In the genomic region with DNA sequence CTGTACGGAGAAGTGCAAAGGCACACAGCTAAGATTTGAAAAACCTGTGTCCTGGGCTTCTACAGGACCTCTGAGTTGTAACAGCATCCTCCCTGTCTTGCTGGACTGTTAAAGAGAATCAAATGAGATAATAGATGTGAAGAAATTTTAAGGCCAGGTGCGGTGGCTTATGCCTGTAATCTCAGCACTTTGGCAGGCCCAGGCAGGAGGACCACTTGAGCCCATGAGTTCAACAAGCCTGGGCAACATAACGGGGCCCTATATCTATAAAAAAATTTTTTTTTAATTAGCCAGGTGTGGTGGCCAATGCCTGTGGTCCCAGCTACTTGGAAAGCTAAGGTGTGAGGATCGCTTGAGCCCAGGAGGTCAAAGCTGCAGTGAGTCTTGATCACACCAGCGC, we compare ENCODE assay signal across 20 cellular contexts. TPM values are rescaled to one million over a fixed set of nuclear protein-coding genes. Genes with fewer than 3 reads are reported as not detected.
DNase-seq lines count a peak whose midpoint lies in the region; ATAC-seq, FAIRE-seq and TF ChIP-seq lines count a peak whose summit lies in the region.
"Had no signal": no experiment of that assay in that cellular context is flagged by ENCODE, and none has a peak within 500 bp of the region (broad histone marks: within the 10 kb centered on the region; RNA-seq: fewer than 3 reads in every experiment).

No MANE protein-coding gene starts in this region.

- peaks cover 8% of the 10 kb centered on the region for H4K20me1 ChIP-seq in BLaER1
- H4K20me1 ChIP-seq in H1 (replicated peaks in 1 of 2; ENCODE audit: control insufficient read depth in 1 of 2, insufficient read depth in 2 of 2, low read length in 2 of 2) = no peaks in the 10 kb centered on the region

- H3K36me3 ChIP-seq in BLaER1 = peaks cover under 1% of the 10 kb centered on the region; the same call in 1 of the 2 replicates
- H3K36me3 ChIP-seq in H1 (ENCODE audit: control insufficient read depth in 2 of 4, insufficient read depth in 4 of 4, low read length in 3 of 4) = no peaks in the 10 kb centered on the region
- H3K36me3 ChIP-seq: HAP-1 had no signal

- peak; percentile 4 for DNase-seq in DMS79 treated with DMSO at 0.1 percent for 48 hours (lab: John Stamatoyannopoulos, UW)
- DNase-seq in DMS79 (lab: John Stamatoyannopoulos, UW) = no peak
- DNase-seq in H1 (ENCODE audit: low read depth in 1 of 2, low spot score in 2 of 2) = no peak
- DNase-seq in neural crest cell (ENCODE audit: low read depth, low spot score) = no peak
- DNase-seq in dorsolateral prefrontal cortex = no peak
- no peak for DNase-seq in stimulated activated naive CD8-positive, alpha-beta T cell treated with anti-CD3 and anti-CD28 coated beads, Interleukin-15, Interleukin-2, amounts not matched to agents 100 U/mL and 50 U/mL, for 24 hours
- DNase-seq: AML-193; C1 segment of cervical spinal cord; Calu3; CD4-positive, alpha-beta T cell; DMS 273 treated with DMSO at 0.1 percent for 48 hours; EL; GOT3; IMR-90 had no signal

- no peak for TF ChIP-seq RAD21 in H1 (IDR thresholded peaks at IDR 0.05 in 1 of 2, conservative IDR thresholded peaks at IDR 0.05 in 1 of 2; ENCODE audit: low read depth in 2 of 2, low read length in 2 of 2)

- no peak overlapping the region for H4K5ac ChIP-seq in H1 (ENCODE audit: insufficient read length, low read depth, low read length)

- H3K9ac ChIP-seq in BLaER1 = no peak overlapping the region
- no peak overlapping the region for H3K9ac ChIP-seq in H1 (replicated peaks in 1 of 4; ENCODE audit: extremely low read depth in 1 of 4, low read depth in 3 of 4, low read length in 3 of 4)

- no peak overlapping the region for H2BK5ac ChIP-seq in H1 (ENCODE audit: low read depth, low read length)

- peaks cover 2% of the 10 kb centered on the region for H3K36me3 Mint-ChIP-seq in neural crest cell (ENCODE audit: low read depth)

- TF ChIP-seq EP300 in H1 (IDR thresholded peaks at IDR 0.05; ENCODE audit: borderline replicate concordance in 1 of 2, low read depth in 2 of 2, low read length in 2 of 2) = no peak

- no peak overlapping the region for H3K18ac ChIP-seq in H1 (ENCODE audit: extremely low read depth, low read length)

- H3K23me2 ChIP-seq in H1 (ENCODE audit: low read depth, low read length) = peaks cover 14% of the 10 kb centered on the region

- H4K8ac ChIP-seq in H1 (ENCODE audit: extremely low read depth, insufficient read depth, low read length) = no peak overlapping the region

- peaks cover 0 to 6% of the 10 kb centered on the region in 2 experiments; a peak in 2 of 4 replicates for H3K79me2 ChIP-seq in H1 (ENCODE audit: control insufficient read depth in 1 of 2, insufficient read depth in 2 of 2, low read length in 2 of 2)

- no peaks in the 10 kb centered on the region for H3K27me3 ChIP-seq in BLaER1
- peaks cover 0 to 8% (median 5%) of the 10 kb centered on the region in 4 experiments; a peak in 5 of 7 replicates for H3K27me3 ChIP-seq in H1 (replicated peaks in 1 of 4; ENCODE audit: control insufficient read depth in 3 of 4, extremely low read depth in 1 of 4, insufficient read depth in 3 of 4, low read length in 3 of 4)
- no peaks in the 10 kb centered on the region for H3K27me3 ChIP-seq in dorsolateral prefrontal cortex

- H3K4me3 ChIP-seq in BLaER1 (no peak overlapping the region), H1 (ENCODE audit: extremely low read depth in 1 of 4, insufficient read depth in 2 of 4, low read depth in 3 of 4, low read length in 4 of 4) (no peak overlapping the region), dorsolateral prefrontal cortex (no peak overlapping the region)
- H3K4me3 ChIP-seq: HAP-1 had no signal

- H2BK12ac ChIP-seq in H1 (ENCODE audit: low read depth, low read length) = 0 out of 2 replicates have a peak overlapping the region, but pooled peaks have one; percentile 17

- no peak overlapping the region for H2AK5ac ChIP-seq in H1 (ENCODE audit: low read depth, low read length)

- H3K27me3 Mint-ChIP-seq in neural crest cell (ENCODE audit: low read depth) = no peaks in the 10 kb centered on the region
- H3K27me3 Mint-ChIP-seq: CD4-positive, alpha-beta T cell had no signal

- H3K9me3 Mint-ChIP-seq in neural crest cell = no peaks in the 10 kb centered on the region
- H3K9me3 Mint-ChIP-seq: CD4-positive, alpha-beta T cell had no signal

- ATAC-seq in stimulated activated naive CD8-positive, alpha-beta T cell treated with anti-CD3 and anti-CD28 coated beads, Interleukin-15, Interleukin-2, amounts not matched to agents 100 U/mL and 50 U/mL, for 24 hours = no peak

- H2AFZ ChIP-seq in H1 (ENCODE audit: low read length) = no peak overlapping the region

- no peak overlapping the region for H3K14ac ChIP-seq in H1 (ENCODE audit: insufficient read length)

- no peak overlapping the region for H3K56ac ChIP-seq in H1 (replicated peaks; ENCODE audit: insufficient read length, low read depth, low read length)

- no peak overlapping the region for H2BK20ac ChIP-seq in H1 (ENCODE audit: low read length)

- H3K27ac Mint-ChIP-seq in neural crest cell (ENCODE audit: unreplicated experiment) = no peak overlapping the region

- intact Hi-C loops in dorsolateral prefrontal cortex (cut with DNase I) = loop anchor here in 1 of 2 donors (10.0 kb wide), 1 partner anchor 258 kb away; no protein-coding TSS in a partner anchor

- H3K79me1 ChIP-seq in H1 (ENCODE audit: low read depth, low read length) = no peaks in the 10 kb centered on the region

- no peak overlapping the region for H2BK15ac ChIP-seq in H1 (ENCODE audit: low read length)

- H2BK120ac ChIP-seq in H1 (replicated peaks; ENCODE audit: low read depth, low read length) = no peak overlapping the region

- H3K9me3 ChIP-seq in BLaER1 = no peaks in the 10 kb centered on the region
- no peaks in the 10 kb centered on the region for H3K9me3 ChIP-seq in H1 (ENCODE audit: insufficient read depth in 2 of 2, low read depth in 1 of 2, low read length in 1 of 2)
- H3K9me3 ChIP-seq: HAP-1 had no signal

- peaks cover 18% of the 10 kb centered on the region for H3K4me1 Mint-ChIP-seq in neural crest cell

- no peak for FAIRE-seq in H1 (lab: Jason Lieb, UNC)
- FAIRE-seq: G401.6, GM12892, GM19239 had no signal

- H3K4me1 ChIP-seq in BLaER1 = peaks cover 43% of the 10 kb centered on the region
- peaks cover under 1 to 6% (median 3%) of the 10 kb centered on the region in 4 experiments; a peak in 4 of 7 replicates for H3K4me1 ChIP-seq in H1 (replicated peaks in 1 of 4; ENCODE audit: control insufficient read depth in 3 of 4, insufficient read depth in 4 of 4, low read length in 3 of 4)

- H3K4me2 ChIP-seq in BLaER1 (peak overlapping the region; percentile 72), H1 (ENCODE audit: insufficient read depth in 1 of 2, low read depth in 2 of 2, low read length in 2 of 2) (no peak overlapping the region)

- no peak overlapping the region for H4K91ac ChIP-seq in H1 (replicated peaks; ENCODE audit: insufficient read length, low read length)

- CTCF ChIA-PET in H1 (lab: Charles Lee; ENCODE audit: partially characterized antibody) = interaction anchor here (0.6 to 1.9 kb wide), 7 partner anchors 9 to 353 kb away, joined by 3 to 6 read pairs (median 4); no protein-coding TSS in a partner anchor

- no peak overlapping the region for H3K23ac ChIP-seq in H1 (ENCODE audit: insufficient read length)

- POLR2A ChIA-PET in H1 (lab: Charles Lee; ENCODE audit: partially characterized antibody) = interaction anchor here (1.3 kb wide), 1 partner anchor 225 kb away, joined by 5 read pairs; the partner anchor contains the start of gene PRTFDC1

- peak overlapping the region; percentile 67 for H3K4me3 Mint-ChIP-seq in neural crest cell
- H3K4me3 Mint-ChIP-seq: CD4-positive, alpha-beta T cell had no signal

- TF ChIP-seq POLR2A in H1 (IDR thresholded peaks at IDR 0.05; ENCODE audit: control extremely low read depth in 1 of 2, low read depth in 2 of 2, low read length in 2 of 2) = no peak

- no peak overlapping the region for H3K4ac ChIP-seq in H1 (replicated peaks; ENCODE audit: insufficient read length, low read depth, low read length)

- TF ChIP-seq CTCF in H1 (IDR thresholded peaks at IDR 0.05; ENCODE audit: control extremely low read depth in 1 of 3, insufficient read depth in 1 of 3, low read depth in 1 of 3, low read length in 3 of 3) = no peak
- no peak for TF ChIP-seq CTCF in neural crest cell (conservative IDR thresholded peaks at IDR 0.05)
- TF ChIP-seq CTCF in dorsolateral prefrontal cortex (IDR thresholded peaks at IDR 0.05 in 54 of 56, conservative IDR thresholded peaks at IDR 0.05 in 2 of 56; ENCODE audit: low read depth in 1 of 56, partially characterized antibody in 56 of 56) = no peak

- 94% methylated on average over 5 of the region's 5 CpGs; no CpG with 5 or more reads in 1 of the 2 experiments for WGBS in H1 (ENCODE audit: extremely low coverage in 1 of 2, insufficient coverage in 1 of 2, insufficient read length in 1 of 2, insufficient replicate concordance in 2 of 2, low coverage in 1 of 2, low lambda C conversion rate in 2 of 2, missing lambda C conversion rate in 1 of 2), 2 experiments

- no peak overlapping the region for H3K27ac ChIP-seq in BLaER1
- H3K27ac ChIP-seq in H1 (ENCODE audit: low read depth, low read length) = no peak overlapping the region
- peak overlapping the region in 7 of 59 donors; percentile 94 to 100 (median 99) for H3K27ac ChIP-seq in dorsolateral prefrontal cortex
- H3K27ac ChIP-seq: 22Rv1 had no signal

TF ChIP-seq in H1, 55 proteins besides CTCF, POLR2A, EP300 and RAD21 (continues in another document):
- TF ChIP-seq POU5F1 (IDR thresholded peaks at IDR 0.05; ENCODE audit: low read depth, low read length) = no peak
- no peak for TF ChIP-seq CBX5 (IDR thresholded peaks at IDR 0.05; ENCODE audit: low read depth, low read length)
- no peak for TF ChIP-seq TBP (IDR thresholded peaks at IDR 0.05; ENCODE audit: low read depth, low read length)
- no peak for TF ChIP-seq TCF12 (IDR thresholded peaks at IDR 0.05; ENCODE audit: low read depth, low read length)
- TF ChIP-seq HDAC2 (IDR thresholded peaks at IDR 0.05; ENCODE audit: borderline replicate concordance in 1 of 2, low read depth in 2 of 2, low read length in 2 of 2) = no peak
- no peak for TF ChIP-seq TAF1 (IDR thresholded peaks at IDR 0.05; ENCODE audit: low read depth, low read length)
- no peak for TF ChIP-seq CEBPB (IDR thresholded peaks at IDR 0.05; ENCODE audit: low read depth, low read length)
- TF ChIP-seq KDM1A (IDR thresholded peaks at IDR 0.05; ENCODE audit: borderline replicate concordance, low read length) = no peak
- no peak for TF ChIP-seq CHD2 (IDR thresholded peaks at IDR 0.05; ENCODE audit: low read length)

RNA-seq across cellular contexts. Expression of gene ARHGAP21, which starts 2.9 kb away (rescaled TPM):
- 34.9 and 35.3 TPM in 2 replicates for total RNA-seq in H1 (2021; fragmentation: NEBNext Ultra II Directional; extraction: Animal tissue kit (Norgen Biotek cat#: 25700))
- polyA plus RNA-seq in H1 (2011; rRNA removed) = 10.7 and 14.4 TPM in 2 replicates
- 18.5 TPM for polyA plus RNA-seq in H1 (2011; cell fraction: cytosol; rRNA removed)
- polyA plus RNA-seq in H1 (2011; cell fraction: nucleus; rRNA removed) = 35.1 TPM
- polyA plus RNA-seq in H1 (2012, experiment 1 of 2) = 17.9 to 27.4 TPM (median 20.9 TPM) in 4 replicates
- polyA plus RNA-seq in H1 (2012, experiment 2 of 2) = 0.83 TPM
- 19.3 TPM for polyA plus RNA-seq in H1 (2013, experiment 1 of 2)
- polyA plus RNA-seq in H1 (2013, experiment 2 of 2) = 17.9 TPM
- polyA minus RNA-seq in H1 (2011; rRNA and poly(A)+ RNA removed) = 50.3 and 79.0 TPM in 2 replicates
- 36.3 TPM for polyA minus RNA-seq in H1 (2011; cell fraction: cytosol; rRNA and poly(A)+ RNA removed)
- polyA minus RNA-seq in H1 (2011; cell fraction: nucleus; rRNA and poly(A)+ RNA removed) = 72.5 TPM
- 104 and 108 TPM in 2 replicates for total RNA-seq in neural crest cell
- total RNA-seq in dorsolateral prefrontal cortex = 100 to 1,000 TPM; 325 to 877 (median 454) TPM
